7 cellular contexts compared by ENCODE assay signal in genomic region chr4:146945556-146946374, GRCh38.
DNase-seq lines count a peak whose midpoint lies in the region; ATAC-seq and TF ChIP-seq lines count a peak whose summit lies in the region.

A gene with protein sequence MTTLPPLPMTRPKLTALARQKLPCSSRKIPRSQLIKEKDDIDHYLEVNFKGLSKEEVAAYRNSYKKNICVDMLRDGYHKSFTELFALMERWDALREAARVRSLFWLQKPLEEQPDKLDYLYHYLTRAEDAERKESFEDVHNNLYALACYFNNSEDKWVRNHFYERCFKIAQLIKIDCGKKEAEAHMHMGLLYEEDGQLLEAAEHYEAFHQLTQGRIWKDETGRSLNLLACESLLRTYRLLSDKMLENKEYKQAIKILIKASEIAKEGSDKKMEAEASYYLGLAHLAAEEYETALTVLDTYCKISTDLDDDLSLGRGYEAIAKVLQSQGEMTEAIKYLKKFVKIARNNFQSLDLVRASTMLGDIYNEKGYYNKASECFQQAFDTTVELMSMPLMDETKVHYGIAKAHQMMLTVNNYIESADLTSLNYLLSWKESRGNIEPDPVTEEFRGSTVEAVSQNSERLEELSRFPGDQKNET (minus strand): TSS chr4:146945864. CDS start chr4:146939895, 5,969 bp downstream.

- peak; percentile 99 for ATAC-seq in GM18517 (IDR thresholded peaks at IDR 0.05; ENCODE audit: unreplicated experiment)
- peak; percentile 100 for ATAC-seq in HG02981 (IDR thresholded peaks at IDR 0.05; ENCODE audit: unreplicated experiment)

- H3K4me3 ChIP-seq in WI38 (ENCODE audit: low read depth, low read length): peak within 1 kb of the TSS; percentile 68
- peak within 1 kb of the TSS; percentile 54 to 62 for H3K4me3 ChIP-seq in cardiac fibroblast (replicated peaks in 1 of 2; ENCODE audit: low read depth in 2 of 2, low read length in 2 of 2)
- peak within 1 kb of the TSS; percentile 20 to 50 (median 31) for H3K4me3 ChIP-seq in skin epidermis

- H3K27ac ChIP-seq in skin epidermis: no peak within 1 kb of the TSS

- DNase-seq in NCI-H2107 (lab: John Stamatoyannopoulos, UW) (peak; percentile 31), cardiac fibroblast (ENCODE audit: low read depth in 2 of 2) (peak; percentile 86 to 87), iPS-NIHi11 (ENCODE audit: low spot score) (peak; percentile 96)

- TF ChIP-seq CTCF in WI38 (IDR thresholded peaks at IDR 0.05; ENCODE audit: low read depth, low read length) (no peak), cardiac fibroblast (IDR thresholded peaks at IDR 0.05; ENCODE audit: low read depth, low read length) (no peak)

Comparison
In these comparisons a context has a peak if more than half of its experiments do, and no peak if none do; other contexts are left out.
1. DNase-seq: peak in every context shown above with its lines; median percentile 96 in iPS-NIHi11; 86 in cardiac fibroblast; 31 in NCI-H2107.